8 cellular contexts compared by ENCODE assay signal in the genomic region with DNA sequence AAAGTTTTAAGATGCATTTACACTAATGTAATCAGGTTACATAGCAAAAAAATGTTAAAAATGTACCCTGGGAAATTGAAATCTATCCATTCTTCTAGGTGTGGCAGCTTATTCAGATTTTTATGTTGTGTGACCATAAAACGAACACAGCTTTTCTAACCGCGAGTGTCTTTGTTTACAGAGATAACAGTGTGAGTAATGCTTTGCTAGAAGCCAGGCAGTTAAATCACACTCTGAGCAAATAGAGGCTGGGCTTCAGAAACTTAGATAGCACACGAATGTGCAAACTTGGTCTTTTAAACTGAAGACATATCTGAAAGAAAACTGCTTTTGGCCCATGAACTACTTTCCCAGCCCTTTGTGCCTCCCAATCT.
A peak's percentile ranks its signal among the peaks of the same experiment; 100 is the strongest.
DNase-seq lines count a peak whose midpoint lies in the region; ATAC-seq lines count a peak whose summit lies in the region.

No MANE protein-coding gene starts in this region.

- ATAC-seq in CD4-positive, CD25-positive, alpha-beta regulatory T cell (ENCODE audit: low read depth in 2 of 2) = peak; percentile 50 to 57
- ATAC-seq in right cardiac atrium = peak; percentile 78 to 81
- peak; percentile 69 for ATAC-seq in stimulated activated effector memory CD8-positive, alpha-beta T cell treated with anti-CD3 and anti-CD28 coated beads, Interleukin-12 subunit alpha, Interleukin-12 subunit beta, amount 100 ng/mL, for 72 hours
- no peak for ATAC-seq in GM18519 (IDR thresholded peaks at IDR 0.05; ENCODE audit: low FRiP score, unreplicated experiment)

- H3K4me1 ChIP-seq in CD4-positive, CD25-positive, alpha-beta regulatory T cell (ENCODE audit: control insufficient read depth, insufficient read depth, low read length, poor library complexity, severe bottlenecking) = peaks cover 99% of the 10 kb centered on the region
- H3K4me1 ChIP-seq in HUES48 (ENCODE audit: control insufficient read depth, insufficient read depth, low read length) = peaks cover 56% of the 10 kb centered on the region
- H3K4me1 ChIP-seq in right cardiac atrium (ENCODE audit: control insufficient read depth, insufficient read depth, low read length) = peaks cover 39% of the 10 kb centered on the region

- H3K9me3 Mint-ChIP-seq in CD4-positive, CD25-positive, alpha-beta regulatory T cell = no peaks in the 10 kb centered on the region
- no peaks in the 10 kb centered on the region for H3K9me3 Mint-ChIP-seq in activated T-helper 2 cell treated with anti-CD3 and anti-CD28 coated beads, Interferon-gamma antibody, Interleukin-2, Interleukin-4, amounts not matched to agents 10 μg/mL and 5 μg/mL and 100 μg/mL, durations not matched to agents 14 hours and 24 hours and 36 hours
- H3K9me3 Mint-ChIP-seq in stimulated activated effector memory CD8-positive, alpha-beta T cell treated with anti-CD3 and anti-CD28 coated beads, Interleukin-12 subunit alpha, Interleukin-12 subunit beta, amount 100 ng/mL, for 72 hours = no peaks in the 10 kb centered on the region

- no peaks in the 10 kb centered on the region for H3K9me3 ChIP-seq in CD4-positive, CD25-positive, alpha-beta regulatory T cell (ENCODE audit: control insufficient read depth in 2 of 2, low read length in 2 of 2)
- no peaks in the 10 kb centered on the region for H3K9me3 ChIP-seq in HUES48 (ENCODE audit: control insufficient read depth, insufficient read depth, low read length)
- no peaks in the 10 kb centered on the region for H3K9me3 ChIP-seq in right cardiac atrium (ENCODE audit: control insufficient read depth, low read length)

- H3K4me1 Mint-ChIP-seq in CD4-positive, CD25-positive, alpha-beta regulatory T cell = peaks cover 42 to 97% (median 80%) of the 10 kb centered on the region in 4 donors
- H3K4me1 Mint-ChIP-seq in activated T-helper 2 cell treated with anti-CD3 and anti-CD28 coated beads, Interferon-gamma antibody, Interleukin-2, Interleukin-4, amounts not matched to agents 10 μg/mL and 5 μg/mL and 100 μg/mL, durations not matched to agents 14 hours and 24 hours and 36 hours (ENCODE audit: low read depth) = peaks cover 83% of the 10 kb centered on the region
- H3K4me1 Mint-ChIP-seq in stimulated activated effector memory CD8-positive, alpha-beta T cell treated with anti-CD3 and anti-CD28 coated beads, Interleukin-12 subunit alpha, Interleukin-12 subunit beta, amount 100 ng/mL, for 72 hours = peaks cover 90% of the 10 kb centered on the region

- 7% methylated on average over 4 of the region's 4 CpGs for WGBS in right cardiac atrium

- H3K27me3 Mint-ChIP-seq in CD4-positive, CD25-positive, alpha-beta regulatory T cell = no peaks in the 10 kb centered on the region
- no peaks in the 10 kb centered on the region for H3K27me3 Mint-ChIP-seq in activated T-helper 2 cell treated with anti-CD3 and anti-CD28 coated beads, Interferon-gamma antibody, Interleukin-2, Interleukin-4, amounts not matched to agents 10 μg/mL and 5 μg/mL and 100 μg/mL, durations not matched to agents 14 hours and 24 hours and 36 hours (ENCODE audit: low read depth)

- peak overlapping the region; percentile 93 for H3K4me3 ChIP-seq in CD4-positive, CD25-positive, alpha-beta regulatory T cell (ENCODE audit: low read depth, low read length)
- H3K4me3 ChIP-seq in HUES48 (ENCODE audit: low read depth, low read length) (no peak overlapping the region), right cardiac atrium (ENCODE audit: low read length) (no peak overlapping the region)

- H3K27ac ChIP-seq in CD4-positive, CD25-positive, alpha-beta regulatory T cell (ENCODE audit: insufficient read depth, low read length, poor library complexity, severe bottlenecking) = peak overlapping the region; percentile 96
- H3K27ac ChIP-seq in HUES48 (ENCODE audit: low read depth, low read length) (peak overlapping the region; percentile 47), right cardiac atrium (ENCODE audit: low read length) (no peak overlapping the region)

- peak overlapping the region; percentile 94 to 100 (median 97) for H3K27ac Mint-ChIP-seq in CD4-positive, CD25-positive, alpha-beta regulatory T cell
- peak overlapping the region; percentile 97 for H3K27ac Mint-ChIP-seq in activated T-helper 2 cell treated with anti-CD3 and anti-CD28 coated beads, Interferon-gamma antibody, Interleukin-2, Interleukin-4, amounts not matched to agents 10 μg/mL and 5 μg/mL and 100 μg/mL, durations not matched to agents 14 hours and 24 hours and 36 hours
- peak overlapping the region; percentile 98 for H3K27ac Mint-ChIP-seq in stimulated activated effector memory CD8-positive, alpha-beta T cell treated with anti-CD3 and anti-CD28 coated beads, Interleukin-12 subunit alpha, Interleukin-12 subunit beta, amount 100 ng/mL, for 72 hours

- no peaks in the 10 kb centered on the region for H3K27me3 ChIP-seq in CD4-positive, CD25-positive, alpha-beta regulatory T cell (ENCODE audit: control insufficient read depth, insufficient read depth, low read length)
- no peaks in the 10 kb centered on the region for H3K27me3 ChIP-seq in HUES48 (ENCODE audit: control insufficient read depth, insufficient read depth, low read length)
- H3K27me3 ChIP-seq in right cardiac atrium (ENCODE audit: control insufficient read depth, insufficient read depth) = no peaks in the 10 kb centered on the region

- peak in 2 of 3 donors; percentile 46 to 81 for DNase-seq in CD4-positive, CD25-positive, alpha-beta regulatory T cell
- peak; percentile 35 for DNase-seq in activated T-helper 2 cell treated with anti-CD3 and anti-CD28 coated beads, Interferon-gamma antibody, Interleukin-2, Interleukin-4, amounts not matched to agents 10 μg/mL and 5 μg/mL and 100 μg/mL, durations not matched to agents 14 hours and 24 hours and 36 hours (ENCODE audit: low spot score)
- DNase-seq in right cardiac atrium = no peak
- no peak for DNase-seq in stimulated activated effector memory CD8-positive, alpha-beta T cell treated with anti-CD3 and anti-CD28 coated beads, Interleukin-12 subunit alpha, Interleukin-12 subunit beta, amount 100 ng/mL, for 72 hours (ENCODE audit: low spot score in 2 of 2)
- DNase-seq in ureter (ENCODE audit: low spot score) = no peak
- DNase-seq in activated effector memory CD4-positive, alpha-beta T cell treated with Interleukin-2 at 50 U/mL for 16 hours = no peak

- H3K36me3 ChIP-seq in CD4-positive, CD25-positive, alpha-beta regulatory T cell (ENCODE audit: control insufficient read depth, insufficient read depth, low read length) = no peaks in the 10 kb centered on the region
- no peaks in the 10 kb centered on the region for H3K36me3 ChIP-seq in HUES48 (ENCODE audit: control insufficient read depth, insufficient read depth, low read length)

- intact Hi-C loops in activated T-helper 2 cell treated with anti-CD3 and anti-CD28 coated beads, Interferon-gamma antibody, Interleukin-2, Interleukin-4, amounts not matched to agents 10 μg/mL and 5 μg/mL and 100 μg/mL, durations not matched to agents 14 hours and 24 hours and 36 hours (cut with micrococcal nuclease) = loop anchor here (5.0 to 10.0 kb wide), 4 partner anchors 433 to 1043 kb away; a partner anchor contains a TSS
- intact Hi-C loops in right cardiac atrium (cut with DNase I) = no loop called here

- no peak overlapping the region for H3K9ac ChIP-seq in HUES48 (ENCODE audit: low read depth, low read length)

- peak overlapping the region; percentile 89 to 92 (median 91) for H3K4me3 Mint-ChIP-seq in CD4-positive, CD25-positive, alpha-beta regulatory T cell
- peak overlapping the region; percentile 58 for H3K4me3 Mint-ChIP-seq in activated T-helper 2 cell treated with anti-CD3 and anti-CD28 coated beads, Interferon-gamma antibody, Interleukin-2, Interleukin-4, amounts not matched to agents 10 μg/mL and 5 μg/mL and 100 μg/mL, durations not matched to agents 14 hours and 24 hours and 36 hours (ENCODE audit: low read depth)
- H3K4me3 Mint-ChIP-seq in stimulated activated effector memory CD8-positive, alpha-beta T cell treated with anti-CD3 and anti-CD28 coated beads, Interleukin-12 subunit alpha, Interleukin-12 subunit beta, amount 100 ng/mL, for 72 hours = peak overlapping the region; percentile 75

- H3K36me3 Mint-ChIP-seq in CD4-positive, CD25-positive, alpha-beta regulatory T cell = peaks cover 6% of the 10 kb centered on the region
- peaks cover 15% of the 10 kb centered on the region for H3K36me3 Mint-ChIP-seq in activated T-helper 2 cell treated with anti-CD3 and anti-CD28 coated beads, Interferon-gamma antibody, Interleukin-2, Interleukin-4, amounts not matched to agents 10 μg/mL and 5 μg/mL and 100 μg/mL, durations not matched to agents 14 hours and 24 hours and 36 hours (ENCODE audit: low read depth)
- H3K36me3 Mint-ChIP-seq in stimulated activated effector memory CD8-positive, alpha-beta T cell treated with anti-CD3 and anti-CD28 coated beads, Interleukin-12 subunit alpha, Interleukin-12 subunit beta, amount 100 ng/mL, for 72 hours = peaks cover 22% of the 10 kb centered on the region

Comparison
In these comparisons a context has a peak if more than half of its experiments do, and no peak if none do; other contexts are left out.
1. DNase-seq: peak in CD4-positive, CD25-positive, alpha-beta regulatory T cell (2 of 3) and activated T-helper 2 cell treated with anti-CD3 and anti-CD28 coated beads, Interferon-gamma antibody, Interleukin-2, Interleukin-4, amounts not matched to agents 10 μg/mL and 5 μg/mL and 100 μg/mL, durations not matched to agents 14 hours and 24 hours and 36 hours (single experiment); none in right cardiac atrium (0 of 3), stimulated activated effector memory CD8-positive, alpha-beta T cell treated with anti-CD3 and anti-CD28 coated beads, Interleukin-12 subunit alpha, Interleukin-12 subunit beta, amount 100 ng/mL, for 72 hours (0 of 2), ureter (single experiment) and activated effector memory CD4-positive, alpha-beta T cell treated with Interleukin-2 at 50 U/mL for 16 hours (single experiment).
2. Peak in every context shown above with its lines, with median percentiles within 50 percentile points of each other: H3K27ac Mint-ChIP-seq and H3K4me3 Mint-ChIP-seq.